Comparison of ENCODE assay signal across 9 cellular contexts in genomic region chr1:21933397-21934248, GRCh38. TPM values are rescaled to one million over a fixed set of nuclear protein-coding genes. Genes with fewer than 3 reads are reported as not detected.
DNase-seq lines count a peak whose midpoint lies in the region; ATAC-seq and TF ChIP-seq lines count a peak whose summit lies in the region.
"Had no signal": no experiment of that assay in that cellular context is flagged by ENCODE, and none has a peak within 500 bp of the region (broad histone marks: within the 10 kb centered on the region; RNA-seq: fewer than 3 reads in every experiment).

No MANE protein-coding gene starts in this region.

- DNase-seq in activated CD4-positive, alpha-beta T cell treated with anti-CD3 and anti-CD28 coated beads for 36 hours, result peak; percentile 33
- no peak for DNase-seq in activated CD4-positive, alpha-beta T cell treated with anti-CD3 and anti-CD28 coated beads, Interleukin-2, amount 50 U/mL, for 48 hours
- DNase-seq in astrocyte of the hippocampus (ENCODE audit: low read depth, low spot score), result peak; percentile 58
- DNase-seq in left kidney (ENCODE audit: low read depth, low spot score), result peak; percentile 86
- no peak for DNase-seq in type B pancreatic cell (ENCODE audit: extremely low spot score, unreplicated experiment)
- no peak for DNase-seq in OCI-LY7 (ENCODE audit: low spot score)
- no peak for DNase-seq in putamen (ENCODE audit: low spot score)

- no TSS peak for BruUV-seq in OCI-LY7 (replicated peaks; lab: Mats Ljungman, UMichigan)

- no peak overlapping the region for H3K4me3 Mint-ChIP-seq in activated CD4-positive, alpha-beta T cell treated with anti-CD3 and anti-CD28 coated beads for 36 hours
- peak overlapping the region; percentile 64 for H3K4me3 Mint-ChIP-seq in type B pancreatic cell
- H3K4me3 Mint-ChIP-seq: B cell had no signal

- CTCF ChIA-PET in activated CD4-positive, alpha-beta T cell treated with anti-CD3 and anti-CD28 coated beads for 36 hours (lab: Charles Lee), result interaction anchor here (0.6 to 1.0 kb wide), 3 partner anchors 14 to 1915 kb away, joined by 3 read pairs; no protein-coding TSS in a partner anchor
- CTCF ChIA-PET in OCI-LY7 (lab: Charles Lee; ENCODE audit: unreplicated experiment), result no interaction called here

- H3K36me3 ChIP-seq in OCI-LY7 (ENCODE audit: insufficient read depth, low read length), result no peaks in the 10 kb centered on the region

- no peaks in the 10 kb centered on the region for H3K79me2 ChIP-seq in OCI-LY7 (ENCODE audit: insufficient read depth, low read depth, low read length)

- TF ChIP-seq CTCF in type B pancreatic cell (conservative IDR thresholded peaks at IDR 0.05) (no peak), OCI-LY7 (conservative IDR thresholded peaks at IDR 0.05; ENCODE audit: low read length) (no peak)

- no peak overlapping the region for H3K27ac Mint-ChIP-seq in activated CD4-positive, alpha-beta T cell treated with anti-CD3 and anti-CD28 coated beads for 36 hours
- H3K27ac Mint-ChIP-seq in type B pancreatic cell, result peak overlapping the region; percentile 59
- H3K27ac Mint-ChIP-seq: B cell had no signal

- no peaks in the 10 kb centered on the region for H3K9me3 Mint-ChIP-seq in activated CD4-positive, alpha-beta T cell treated with anti-CD3 and anti-CD28 coated beads for 36 hours (ENCODE audit: low read depth)
- no peaks in the 10 kb centered on the region for H3K9me3 Mint-ChIP-seq in type B pancreatic cell

- no peaks in the 10 kb centered on the region for H3K9me2 ChIP-seq in OCI-LY7 (ENCODE audit: insufficient read depth, low read length)

- no peak overlapping the region for H3K4me3 ChIP-seq in OCI-LY7 (ENCODE audit: low read depth, low read length, poor library complexity, severe bottlenecking)

- POLR2A ChIA-PET in activated CD4-positive, alpha-beta T cell treated with anti-CD3 and anti-CD28 coated beads for 36 hours (lab: Charles Lee), result no interaction called here
- POLR2A ChIA-PET in OCI-LY7 (lab: Charles Lee), result no interaction called here

- no peaks in the 10 kb centered on the region for H3K36me3 Mint-ChIP-seq in activated CD4-positive, alpha-beta T cell treated with anti-CD3 and anti-CD28 coated beads for 36 hours (ENCODE audit: low read depth)
- peaks cover 5% of the 10 kb centered on the region for H3K36me3 Mint-ChIP-seq in type B pancreatic cell

- no peaks in the 10 kb centered on the region for H4K20me1 ChIP-seq in OCI-LY7 (ENCODE audit: insufficient read depth, low read length)

- H2AFZ ChIP-seq in OCI-LY7 (ENCODE audit: low read length), result no peak overlapping the region

- H3K27me3 Mint-ChIP-seq in activated CD4-positive, alpha-beta T cell treated with anti-CD3 and anti-CD28 coated beads for 36 hours, result peaks cover 9% of the 10 kb centered on the region
- no peaks in the 10 kb centered on the region for H3K27me3 Mint-ChIP-seq in type B pancreatic cell

- H3K9me3 ChIP-seq in OCI-LY7 (ENCODE audit: low read length), result no peaks in the 10 kb centered on the region

- ATAC-seq in activated CD4-positive, alpha-beta T cell treated with anti-CD3 and anti-CD28 coated beads for 36 hours, result no peak
- no peak for ATAC-seq in GM21423 (IDR thresholded peaks at IDR 0.05; ENCODE audit: unreplicated experiment)

- H3K4me2 ChIP-seq in OCI-LY7 (ENCODE audit: low read length), result no peak overlapping the region

- no peak overlapping the region for H3K27ac ChIP-seq in OCI-LY7 (ENCODE audit: low read depth, low read length, poor library complexity, severe bottlenecking)

- peaks cover 20% of the 10 kb centered on the region for H3K4me1 Mint-ChIP-seq in activated CD4-positive, alpha-beta T cell treated with anti-CD3 and anti-CD28 coated beads for 36 hours
- peaks cover 54% of the 10 kb centered on the region for H3K4me1 Mint-ChIP-seq in type B pancreatic cell (ENCODE audit: unreplicated experiment)

- peaks cover 5% of the 10 kb centered on the region for H3K4me1 ChIP-seq in OCI-LY7 (ENCODE audit: insufficient read depth, low read length, poor library complexity, severe bottlenecking)

- intact Hi-C loops in activated CD4-positive, alpha-beta T cell treated with anti-CD3 and anti-CD28 coated beads for 36 hours (cut with DNase I, micrococcal nuclease), result no loop called here
- intact Hi-C loops in OCI-LY7 (cut with micrococcal nuclease; ENCODE audit: unreplicated experiment), result no loop called here

RNA-seq across cellular contexts. Expression of gene HSPG2, which starts 3.5 kb away (rescaled TPM):
- total RNA-seq in activated CD4-positive, alpha-beta T cell treated with anti-CD3 and anti-CD28 coated beads for 36 hours, result 10 to 100 TPM; 19.6 to 20.6 TPM
- total RNA-seq in type B pancreatic cell (ENCODE audit: low replicate concordance) (124 and 130 TPM in 2 replicates), OCI-LY7 (2022) (3.5 and 4.7 TPM in 2 replicates)
- total RNA-seq in OCI-LY7 (2014; rRNA removed; shearing (Covaris generic)), result 1.2 and 1.6 TPM in 2 replicates

RNA-seq across cellular contexts. Expression of gene CELA3B, which starts 43.2 kb away (rescaled TPM):
- total RNA-seq in activated CD4-positive, alpha-beta T cell treated with anti-CD3 and anti-CD28 coated beads for 36 hours, result not detected
- not detected in 2 replicates for total RNA-seq in type B pancreatic cell (ENCODE audit: low replicate concordance)
- total RNA-seq in OCI-LY7 (2014; rRNA removed; shearing (Covaris generic)), result not detected in 2 replicates
- not detected in 2 replicates for total RNA-seq in OCI-LY7 (2022)
- total RNA-seq: B cell had no signal

Comparison
In these comparisons a context has a peak if more than half of its experiments do, and no peak if none do; other contexts are left out.
1. DNase-seq: peak in activated CD4-positive, alpha-beta T cell treated with anti-CD3 and anti-CD28 coated beads for 36 hours (single experiment), astrocyte of the hippocampus (single experiment) and left kidney (single experiment); none in activated CD4-positive, alpha-beta T cell treated with anti-CD3 and anti-CD28 coated beads, Interleukin-2, amount 50 U/mL, for 48 hours (0 of 2), type B pancreatic cell (single experiment), OCI-LY7 (single experiment) and putamen (single experiment).